Comparison of ENCODE assay signal across 2 cellular contexts in genomic region chr22:39294571-39295468, GRCh38.
TF ChIP-seq lines count a peak whose summit lies in the region.

No MANE protein-coding gene starts in this region.

TF ChIP-seq in A549, 52 proteins besides CTCF, POLR2A, EP300 and RAD21:
- TF ChIP-seq ZFP36 (IDR thresholded peaks at IDR 0.05; ENCODE audit: borderline replicate concordance, partially characterized antibody) = peak; percentile 91
- TF ChIP-seq FOSL2 (IDR thresholded peaks at IDR 0.05) = no peak
- 0 out of 2 replicates have a peak, but pooled peaks have one; percentile 20 for TF ChIP-seq FOSL2 (CRISPR knock-in tag; IDR thresholded peaks at IDR 0.05)
- TF ChIP-seq TFCP2L1 (CRISPR knock-in tag; IDR thresholded peaks at IDR 0.05) = no peak

TF ChIP-seq in IMR-90, 13 proteins besides CTCF, POLR2A, EP300 and RAD21:
- TF ChIP-seq SMC3 (IDR thresholded peaks at IDR 0.05; ENCODE audit: low read depth, low read length) = no peak
- TF ChIP-seq CHD1 (IDR thresholded peaks at IDR 0.05; ENCODE audit: low read depth, low read length) = no peak
- no peak for TF ChIP-seq BHLHE40 (IDR thresholded peaks at IDR 0.05; ENCODE audit: low read depth, low read length)
- TF ChIP-seq FOS (IDR thresholded peaks at IDR 0.05; ENCODE audit: low read depth, low read length) = no peak
- TF ChIP-seq RCOR1 (IDR thresholded peaks at IDR 0.05; ENCODE audit: insufficient replicate concordance, low read length) = no peak
- TF ChIP-seq RFX5 (IDR thresholded peaks at IDR 0.05; ENCODE audit: low read depth, low read length) = no peak
- no peak for TF ChIP-seq NFE2L2 (IDR thresholded peaks at IDR 0.05; ENCODE audit: low read depth, low read length)
- no peak for TF ChIP-seq MXI1 (IDR thresholded peaks at IDR 0.05; ENCODE audit: borderline replicate concordance, low read depth, low read length)
